In the genomic region with DNA sequence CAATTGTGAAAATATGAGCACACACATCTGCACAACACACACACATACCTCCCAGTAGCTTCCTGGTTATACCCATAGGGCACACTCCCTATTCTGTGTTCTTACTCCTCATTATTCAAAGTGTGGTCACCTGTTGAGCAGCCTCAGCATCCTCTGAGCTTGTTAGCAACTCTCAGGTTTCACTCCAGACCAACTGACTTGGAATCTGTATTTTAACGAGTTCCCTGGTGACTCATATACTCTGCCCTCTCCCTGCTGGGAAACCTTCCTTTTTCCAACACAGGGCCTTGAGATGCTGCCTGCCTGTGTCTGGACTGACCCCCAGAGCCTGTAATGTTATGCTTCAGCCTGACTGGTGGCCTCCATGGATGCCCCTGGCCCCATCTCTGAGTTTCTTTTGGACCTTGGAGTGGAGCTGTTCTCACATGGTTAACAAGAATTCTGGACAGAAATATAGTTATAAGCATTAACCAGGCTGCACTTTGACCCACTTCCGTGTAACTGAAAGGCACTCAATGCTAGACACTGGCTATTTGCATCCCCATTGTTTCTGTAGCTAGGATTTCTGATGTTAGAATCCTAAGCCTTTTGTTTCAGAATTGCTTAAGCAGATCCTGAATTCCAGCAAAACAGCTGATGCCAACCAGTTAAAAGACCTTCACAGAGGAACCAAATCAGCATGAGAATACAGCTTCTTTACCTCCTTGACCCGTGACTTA, we compare ENCODE assay signal across 14 cellular contexts.
DNase-seq lines count a peak whose midpoint lies in the region; ATAC-seq and TF ChIP-seq lines count a peak whose summit lies in the region.
"Had no signal": no experiment of that assay in that cellular context is flagged by ENCODE, and none has a peak within 500 bp of the region (broad histone marks: within the 10 kb centered on the region; RNA-seq: fewer than 3 reads in every experiment).

No MANE protein-coding gene starts in this region.

- 7 to 21% methylated on average over 3 of the region's 3 CpGs for WGBS in mesodermal cell (ENCODE audit: insufficient coverage in 2 of 2), 2 experiments

- no peak overlapping the region for H3K4me3 ChIP-seq in colonic mucosa
- H3K4me3 ChIP-seq in mesodermal cell (ENCODE audit: extremely low read depth, insufficient read depth, low read length, poor library complexity, severe bottlenecking) = no peak overlapping the region
- H3K4me3 ChIP-seq: psoas muscle, upper lobe of right lung had no signal

- no peak overlapping the region for H3K4me3 Mint-ChIP-seq in activated CD4-positive, alpha-beta T cell treated with anti-CD3 and anti-CD28 coated beads, Interleukin-2, amount 10 ng/mL, durations not matched to agents 24 days and 14 days
- H3K4me3 Mint-ChIP-seq: activated naive CD4-positive, alpha-beta T cell treated with anti-CD3 and anti-CD28 coated beads for 36 hours had no signal

- TF ChIP-seq RAD21 in Ishikawa (IDR thresholded peaks at IDR 0.05; ENCODE audit: low read depth) = 0 out of 2 replicates have a peak, but pooled peaks have one; percentile 15

- no peaks in the 10 kb centered on the region for H3K36me3 ChIP-seq in colonic mucosa
- no peaks in the 10 kb centered on the region for H3K36me3 ChIP-seq in mesodermal cell (ENCODE audit: control insufficient read depth, insufficient read depth, low read length)
- H3K36me3 ChIP-seq: upper lobe of right lung had no signal

- no peaks in the 10 kb centered on the region for H3K27me3 Mint-ChIP-seq in activated CD4-positive, alpha-beta T cell treated with anti-CD3 and anti-CD28 coated beads, Interleukin-2, amount 10 ng/mL, durations not matched to agents 24 days and 14 days

- H3K36me3 Mint-ChIP-seq in activated CD4-positive, alpha-beta T cell treated with anti-CD3 and anti-CD28 coated beads, Interleukin-2, amount 10 ng/mL, durations not matched to agents 24 days and 14 days (ENCODE audit: low read depth) = no peaks in the 10 kb centered on the region

- no peaks in the 10 kb centered on the region for H3K27me3 ChIP-seq in colonic mucosa
- H3K27me3 ChIP-seq: upper lobe of right lung had no signal

- H3K4me1 ChIP-seq in colonic mucosa (no peaks in the 10 kb centered on the region), mesodermal cell (ENCODE audit: control insufficient read depth, insufficient read depth, low read length, poor library complexity, severe bottlenecking) (peaks cover 7% of the 10 kb centered on the region)
- H3K4me1 ChIP-seq: psoas muscle, upper lobe of right lung had no signal

- H3K9ac ChIP-seq in colonic mucosa (ENCODE audit: low read depth in 2 of 2, low read length in 2 of 2) = no peak overlapping the region

- H3K4me1 Mint-ChIP-seq in activated CD4-positive, alpha-beta T cell treated with anti-CD3 and anti-CD28 coated beads, Interleukin-2, amount 10 ng/mL, durations not matched to agents 24 days and 14 days = no peaks in the 10 kb centered on the region

- H3K27ac Mint-ChIP-seq in activated CD4-positive, alpha-beta T cell treated with anti-CD3 and anti-CD28 coated beads, Interleukin-2, amount 10 ng/mL, durations not matched to agents 24 days and 14 days = no peak overlapping the region
- H3K27ac Mint-ChIP-seq: activated naive CD4-positive, alpha-beta T cell treated with anti-CD3 and anti-CD28 coated beads for 36 hours had no signal

- peak; percentile 81 for TF ChIP-seq EP300 in Ishikawa (IDR thresholded peaks at IDR 0.05; ENCODE audit: borderline replicate concordance)

- H3K9me3 ChIP-seq in colonic mucosa (no peaks in the 10 kb centered on the region), mesodermal cell (ENCODE audit: control insufficient read depth, low read length) (no peaks in the 10 kb centered on the region)
- H3K9me3 ChIP-seq: psoas muscle, upper lobe of right lung had no signal

- intact Hi-C loops in colonic mucosa (cut with DNase I) = no loop called here
- intact Hi-C loops in activated CD4-positive, alpha-beta T cell treated with anti-CD3 and anti-CD28 coated beads, Interleukin-2, amount 10 ng/mL, durations not matched to agents 24 days and 14 days (cut with micrococcal nuclease) = no loop called here

- DNase-seq in COLO668 (lab: John Stamatoyannopoulos, UW; ENCODE audit: unreplicated experiment) (peak; percentile 46), colonic mucosa (peak; percentile 63), T-helper 2 cell (no peak)
- DNase-seq in activated CD4-positive, alpha-beta T cell treated with anti-CD3 and anti-CD28 coated beads, Interleukin-2, amount 10 ng/mL, durations not matched to agents 24 days and 14 days = no peak
- DNase-seq: activated CD8-positive, alpha-beta memory T cell treated with anti-CD3 and anti-CD28 coated beads for 24 hours; activated naive CD4-positive, alpha-beta T cell treated with anti-CD3 and anti-CD28 coated beads for 36 hours; cerebellar nuclear complex; psoas muscle; T-helper 9 cell; upper lobe of right lung had no signal

- TF ChIP-seq CTCF in colonic mucosa (IDR thresholded peaks at IDR 0.05) = no peak

- H3K9me3 Mint-ChIP-seq in activated CD4-positive, alpha-beta T cell treated with anti-CD3 and anti-CD28 coated beads, Interleukin-2, amount 10 ng/mL, durations not matched to agents 24 days and 14 days = no peaks in the 10 kb centered on the region
- H3K9me3 Mint-ChIP-seq: activated naive CD4-positive, alpha-beta T cell treated with anti-CD3 and anti-CD28 coated beads for 36 hours had no signal

- H3K27ac ChIP-seq in colonic mucosa = peak overlapping the region; percentile 75
- H3K27ac ChIP-seq in mesodermal cell (ENCODE audit: low read depth, low read length, severe bottlenecking) = peak overlapping the region; percentile 46
- H3K27ac ChIP-seq: psoas muscle, upper lobe of right lung had no signal

- ATAC-seq in GM18907 (IDR thresholded peaks at IDR 0.05; ENCODE audit: unreplicated experiment) (no peak), HG03095 (IDR thresholded peaks at IDR 0.05; ENCODE audit: unreplicated experiment) (no peak)
- ATAC-seq: psoas muscle, upper lobe of right lung had no signal

TF ChIP-seq in Ishikawa, 13 proteins besides CTCF, POLR2A, EP300 and RAD21:
- TF ChIP-seq CEBPB (IDR thresholded peaks at IDR 0.05) = no peak
- TF ChIP-seq FOXM1 (IDR thresholded peaks at IDR 0.05; ENCODE audit: borderline replicate concordance, low read depth) = no peak
- 0 out of 2 replicates have a peak, but pooled peaks have one; percentile 25 for TF ChIP-seq NFIC (IDR thresholded peaks at IDR 0.05)
- peak; percentile 73; the same call in 1 of the 2 replicates for TF ChIP-seq TCF12 (IDR thresholded peaks at IDR 0.05; ENCODE audit: low read depth)
- TF ChIP-seq, protein P1, sequence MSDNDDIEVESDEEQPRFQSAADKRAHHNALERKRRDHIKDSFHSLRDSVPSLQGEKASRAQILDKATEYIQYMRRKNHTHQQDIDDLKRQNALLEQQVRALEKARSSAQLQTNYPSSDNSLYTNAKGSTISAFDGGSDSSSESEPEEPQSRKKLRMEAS (IDR thresholded peaks at IDR 0.05) = peak; percentile 17; the same call in 1 of the 2 replicates
- no peak for TF ChIP-seq ZBTB7A (IDR thresholded peaks at IDR 0.05; ENCODE audit: low read depth)
- TF ChIP-seq TEAD4 (IDR thresholded peaks at IDR 0.05) = peak; percentile 53

Comparison
In these comparisons a context has a peak if more than half of its experiments do, and no peak if none do; other contexts are left out.
1. DNase-seq: peak in COLO668 (single experiment) and colonic mucosa (single experiment); none in T-helper 2 cell (0 of 5) and activated CD4-positive, alpha-beta T cell treated with anti-CD3 and anti-CD28 coated beads, Interleukin-2, amount 10 ng/mL, durations not matched to agents 24 days and 14 days (single experiment).